8 cellular contexts compared by ENCODE assay signal in the genomic region with DNA sequence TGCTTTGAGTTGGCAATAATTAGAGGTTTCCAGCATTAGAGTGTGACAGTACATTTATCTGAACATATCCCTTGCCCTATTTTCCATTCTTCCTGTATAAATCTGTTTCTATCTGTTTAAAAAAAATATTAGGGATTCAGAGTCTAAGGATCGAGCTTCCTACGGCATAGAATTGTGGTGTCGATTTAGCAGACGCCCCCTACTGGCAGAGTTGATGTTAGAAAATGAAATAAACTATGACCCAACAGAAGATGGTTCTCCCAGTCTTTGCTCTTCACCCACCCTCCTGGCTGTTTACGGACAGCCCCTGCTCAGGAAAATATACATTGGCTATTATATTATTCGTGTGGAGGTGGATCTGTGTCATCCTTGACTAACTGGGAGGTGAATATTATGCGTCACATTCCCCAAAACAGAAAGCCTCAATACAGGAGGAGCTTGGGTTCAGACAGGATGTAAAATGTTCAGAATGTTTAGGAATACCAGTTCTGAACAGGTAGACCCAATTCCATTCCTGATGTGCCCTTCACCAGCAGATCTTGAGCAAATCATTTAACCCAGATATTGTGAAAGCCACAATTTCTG. TPM values are rescaled to one million over a fixed set of nuclear protein-coding genes. Genes with fewer than 3 reads are reported as not detected.
DNase-seq lines count a peak whose midpoint lies in the region; ATAC-seq and TF ChIP-seq lines count a peak whose summit lies in the region.

No MANE protein-coding gene starts in this region.

- in situ Hi-C loops in HAP-1 (cut with MboI; ENCODE audit: low sequenced_read_pairs): no loop called here

- peak in 3 of 4 experiments; percentile 6 to 18 (median 7) for DNase-seq in activated CD4-positive, CD25-positive, alpha-beta regulatory T cell (lab: John Stamatoyannopoulos, UW)
- DNase-seq in HAP-1 (ENCODE audit: low spot score in 2 of 2) (peak; percentile 54 to 76), NCI-H82 (lab: John Stamatoyannopoulos, UW) (peak; percentile 81), heart left ventricle (peak in 3 of 5 donors; percentile 18 to 30 (median 21))
- DNase-seq in stimulated activated CD4-positive, alpha-beta T cell treated with anti-CD3 and anti-CD28 coated beads, Interleukin-2, amount 100 ng/mL, for 48 hours: peak; percentile 46 to 57

- peak; percentile 46 to 74 (median 64) for TF ChIP-seq CTCF in heart left ventricle (IDR thresholded peaks at IDR 0.05)

- H3K9me3 ChIP-seq in HAP-1 (no peaks in the 10 kb centered on the region), heart left ventricle (no peaks in the 10 kb centered on the region)

- no peak overlapping the region for H3K27ac Mint-ChIP-seq in activated T-helper 17 cell treated with anti-CD3 and anti-CD28 coated beads, Interleukin-2, amount 50 U/mL, for 72 hours

- peaks cover 24% of the 10 kb centered on the region for H3K4me1 ChIP-seq in HAP-1
- no peaks in the 10 kb centered on the region for H3K4me1 ChIP-seq in heart left ventricle

- peaks cover 4% of the 10 kb centered on the region for H3K36me3 Mint-ChIP-seq in activated T-helper 17 cell treated with anti-CD3 and anti-CD28 coated beads, Interleukin-2, amount 50 U/mL, for 72 hours (ENCODE audit: low read depth)

- no peaks in the 10 kb centered on the region for H3K36me3 ChIP-seq in HAP-1 (replicated peaks)
- H3K36me3 ChIP-seq in heart left ventricle: no peaks in the 10 kb centered on the region

- H3K4me1 Mint-ChIP-seq in activated T-helper 17 cell treated with anti-CD3 and anti-CD28 coated beads, Interleukin-2, amount 50 U/mL, for 72 hours: peaks cover 42% of the 10 kb centered on the region

- H3K9me3 Mint-ChIP-seq in activated T-helper 17 cell treated with anti-CD3 and anti-CD28 coated beads, Interleukin-2, amount 50 U/mL, for 72 hours: no peaks in the 10 kb centered on the region

- intact Hi-C loops in heart left ventricle (cut with DNase I): loop anchor here in 3 of 10 donors (5.0 to 10.0 kb wide), 3 partner anchors 34 to 159 kb away; no protein-coding TSS in a partner anchor

- WGBS in heart left ventricle, 4 donors: 31 to 35% (median 33%) methylated on average over 7 of the region's 7 CpGs

- no peak overlapping the region for H3K27ac ChIP-seq in heart left ventricle

- no peaks in the 10 kb centered on the region for H3K27me3 ChIP-seq in HAP-1 (ENCODE audit: low read depth)
- H3K27me3 ChIP-seq in heart left ventricle: no peaks in the 10 kb centered on the region

- no peak for ATAC-seq in activated CD4-positive, CD25-positive, alpha-beta regulatory T cell treated with anti-CD3 and anti-CD28 coated beads, Interleukin-2, amount 50 U/mL, for 24 hours
- peak; percentile 25 for ATAC-seq in activated T-helper 17 cell treated with anti-CD3 and anti-CD28 coated beads, Interleukin-2, amount 50 U/mL, for 72 hours (replicated peaks)
- ATAC-seq in heart left ventricle (peak in 2 of 4 donors; percentile 36 to 46), HG03280 (IDR thresholded peaks at IDR 0.05; ENCODE audit: unreplicated experiment) (no peak)

- no peak for TF ChIP-seq POLR2A in heart left ventricle (IDR thresholded peaks at IDR 0.05)

- no peaks in the 10 kb centered on the region for H3K27me3 Mint-ChIP-seq in activated T-helper 17 cell treated with anti-CD3 and anti-CD28 coated beads, Interleukin-2, amount 50 U/mL, for 72 hours

- H3K4me3 Mint-ChIP-seq in activated T-helper 17 cell treated with anti-CD3 and anti-CD28 coated beads, Interleukin-2, amount 50 U/mL, for 72 hours: peak overlapping the region; percentile 60

- H3K4me3 ChIP-seq in HAP-1: no peak overlapping the region
- no peak overlapping the region for H3K4me3 ChIP-seq in heart left ventricle

RNA-seq across cellular contexts. Expression of a gene that starts 10.6 kb away (rescaled TPM):
- 1 to 10 TPM; 1.6 to 1.8 TPM for total RNA-seq in activated T-helper 17 cell treated with anti-CD3 and anti-CD28 coated beads, Interleukin-2, amount 50 U/mL, for 72 hours
- 1 to 10 TPM in 1 of 9 donors, under 1 TPM in 3, not detected in 5; 0.05 to 1.1 (median 0.14) TPM for total RNA-seq in heart left ventricle
- under 1 TPM in 1 of 2 donors, not detected in 1; 0.08 TPM for polyA plus RNA-seq in heart left ventricle

Comparison
In these comparisons a context has a peak if more than half of its experiments do, and no peak if none do; other contexts are left out.
1. DNase-seq: peak in every context shown above with its lines; median percentile 81 in NCI-H82; 65 in HAP-1; 52 in stimulated activated CD4-positive, alpha-beta T cell treated with anti-CD3 and anti-CD28 coated beads, Interleukin-2, amount 100 ng/mL, for 48 hours; 21 in heart left ventricle; 7 in activated CD4-positive, CD25-positive, alpha-beta regulatory T cell.